8 cellular contexts compared by ENCODE assay signal in genomic region chr1:15833069-15833679, GRCh38. TPM values are rescaled to one million over a fixed set of nuclear protein-coding genes. Genes with fewer than 3 reads are reported as not detected.
DNase-seq lines count a peak whose midpoint lies in the region; ATAC-seq and TF ChIP-seq lines count a peak whose summit lies in the region.

No MANE protein-coding gene starts in this region.

- H3K27ac ChIP-seq in muscle layer of colon (ENCODE audit: low read depth, low read length) (peak overlapping the region; percentile 100), subcutaneous abdominal adipose tissue (ENCODE audit: low read depth, low read length) (peak overlapping the region; percentile 100)

- H3K4me3 ChIP-seq in muscle layer of colon (ENCODE audit: low read depth in 1 of 2, low read length in 2 of 2) (peak overlapping the region; percentile 45 to 84), subcutaneous abdominal adipose tissue (ENCODE audit: low read depth in 1 of 5, low read length in 5 of 5) (peak overlapping the region; percentile 70 to 91 (median 88))

- H3K4me3 Mint-ChIP-seq in WTC11: peak overlapping the region; percentile 89

- DNase-seq in DMS114 treated with DMSO at 0.1 percent for 48 hours (lab: John Stamatoyannopoulos, UW; ENCODE audit: unreplicated experiment) (peak; percentile 56), MV-4-11 (lab: John Stamatoyannopoulos, UW) (peak; percentile 85), WTC11 (ENCODE audit: low spot score) (no peak), dermis blood vessel endothelial cell (peak; percentile 25), ecto neural progenitor cell (ENCODE audit: low spot score) (no peak), KG1 (lab: John Stamatoyannopoulos, UW) (no peak)

- POLR2A ChIA-PET in WTC11 (lab: Charles Lee): interaction anchor here (0.6 to 2.7 kb wide), 8 partner anchors 14 to 73 kb away, joined by 3 to 50 read pairs (median 8); partner anchors contain the start of gene SPEN

- ATAC-seq in WTC11: no peak

- no peaks in the 10 kb centered on the region; the same call in 1 of the 2 replicates for H3K27me3 Mint-ChIP-seq in WTC11 (ENCODE audit: low read depth)

- H3K27me3 ChIP-seq in muscle layer of colon (ENCODE audit: control insufficient read depth in 1 of 2, insufficient read depth in 2 of 2, low read length in 2 of 2): no peaks in the 10 kb centered on the region
- peaks cover 0 to 6% (median 0%) of the 10 kb centered on the region in 5 donors for H3K27me3 ChIP-seq in subcutaneous abdominal adipose tissue (ENCODE audit: control insufficient read depth in 5 of 5, insufficient read depth in 4 of 5, low read length in 5 of 5)

- peak overlapping the region; percentile 100 for H3K27ac Mint-ChIP-seq in WTC11

- TF ChIP-seq CTCF in WTC11 (IDR thresholded peaks at IDR 0.05): no peak

- H3K4me1 ChIP-seq in muscle layer of colon (ENCODE audit: insufficient read depth, low read length) (peaks cover 10% of the 10 kb centered on the region), subcutaneous abdominal adipose tissue (ENCODE audit: control insufficient read depth in 5 of 5, insufficient read depth in 5 of 5, low read length in 5 of 5) (peaks cover 12 to 60% (median 31%) of the 10 kb centered on the region in 5 donors)

- H3K36me3 ChIP-seq in muscle layer of colon (ENCODE audit: insufficient read depth, low read length) (no peaks in the 10 kb centered on the region), subcutaneous abdominal adipose tissue (ENCODE audit: control insufficient read depth in 5 of 5, insufficient read depth in 5 of 5, low read length in 5 of 5) (no peaks in the 10 kb centered on the region)

- peak overlapping the region; percentile 73 for H3K9ac ChIP-seq in muscle layer of colon (ENCODE audit: low read length)
- H3K9ac ChIP-seq in subcutaneous abdominal adipose tissue (ENCODE audit: low read length in 5 of 5): peak overlapping the region in 4 of 5 donors; percentile 83 to 100 (median 98)

- CTCF ChIA-PET in WTC11 (lab: Charles Lee): interaction anchor here (0.7 to 2.1 kb wide), 8 partner anchors 14 to 1515 kb away, joined by 3 to 32 read pairs (median 4); partner anchors contain the start of gene SPEN

- H3K4me1 Mint-ChIP-seq in WTC11: peaks cover 46% of the 10 kb centered on the region

- no peaks in the 10 kb centered on the region for H3K9me3 Mint-ChIP-seq in WTC11

- H3K9me3 ChIP-seq in muscle layer of colon (ENCODE audit: low read length): no peaks in the 10 kb centered on the region
- H3K9me3 ChIP-seq in subcutaneous abdominal adipose tissue (ENCODE audit: control insufficient read depth in 5 of 5, low read length in 5 of 5): no peaks in the 10 kb centered on the region

- H3K36me3 Mint-ChIP-seq in WTC11: peaks cover 7% of the 10 kb centered on the region

TF ChIP-seq in WTC11, 78 proteins besides CTCF, POLR2A, EP300 and RAD21 (continues in another document):
- TF ChIP-seq NR3C1 (CRISPR knock-in tag; conservative IDR thresholded peaks at IDR 0.05; ENCODE audit: low read depth): no peak
- TF ChIP-seq ZNF219 (CRISPR knock-in tag; IDR thresholded peaks at IDR 0.05; ENCODE audit: borderline replicate concordance): no peak
- TF ChIP-seq AFF4 (CRISPR knock-in tag; IDR thresholded peaks at IDR 0.05; ENCODE audit: borderline replicate concordance): no peak
- no peak for TF ChIP-seq STAT6 (CRISPR knock-in tag; conservative IDR thresholded peaks at IDR 0.05; ENCODE audit: low read depth)
- no peak for TF ChIP-seq ZNF138 (CRISPR knock-in tag; conservative IDR thresholded peaks at IDR 0.05)
- TF ChIP-seq ZNF512 (CRISPR knock-in tag; IDR thresholded peaks at IDR 0.05; ENCODE audit: borderline replicate concordance): no peak
- no peak for TF ChIP-seq ZNF416 (CRISPR knock-in tag; IDR thresholded peaks at IDR 0.05)
- TF ChIP-seq ESRRA (CRISPR knock-in tag; IDR thresholded peaks at IDR 0.05; ENCODE audit: borderline replicate concordance): no peak
- no peak for TF ChIP-seq TP53 (CRISPR knock-in tag; IDR thresholded peaks at IDR 0.05)
- TF ChIP-seq E2F4 (CRISPR knock-in tag; IDR thresholded peaks at IDR 0.05; ENCODE audit: borderline replicate concordance, low read depth): no peak
- TF ChIP-seq JUN (CRISPR knock-in tag; IDR thresholded peaks at IDR 0.05): no peak
- TF ChIP-seq SMAD3 (CRISPR knock-in tag; IDR thresholded peaks at IDR 0.05; ENCODE audit: borderline replicate concordance): no peak
- no peak for TF ChIP-seq HMGA2 (CRISPR knock-in tag; IDR thresholded peaks at IDR 0.05)
- TF ChIP-seq CDX4 (CRISPR knock-in tag; IDR thresholded peaks at IDR 0.05; ENCODE audit: borderline replicate concordance): no peak

RNA-seq across cellular contexts. Expression of gene SPEN, which starts 14.3 kb away (rescaled TPM):
- 48.5 to 50.2 TPM (median 48.8 TPM) in 3 replicates for total RNA-seq in WTC11 (2021)
- total RNA-seq in dermis blood vessel endothelial cell: 22.0 and 28.1 TPM in 2 replicates

RNA-seq across cellular contexts. Expression of gene UQCRHL, which starts 25.7 kb away (rescaled TPM):
- 2.6 to 3.8 TPM (median 2.7 TPM) in 3 replicates for total RNA-seq in WTC11 (2021)
- 2.1 and 3.4 TPM in 2 replicates for total RNA-seq in dermis blood vessel endothelial cell

Comparison
In these comparisons a context has a peak if more than half of its experiments do, and no peak if none do; other contexts are left out.
1. DNase-seq: peak in DMS114 treated with DMSO at 0.1 percent for 48 hours (single experiment), MV-4-11 (single experiment) and dermis blood vessel endothelial cell (single experiment); none in WTC11 (single experiment), ecto neural progenitor cell (single experiment) and KG1 (single experiment).